ENCODE assay signal across 16 cellular contexts in the genomic region with DNA sequence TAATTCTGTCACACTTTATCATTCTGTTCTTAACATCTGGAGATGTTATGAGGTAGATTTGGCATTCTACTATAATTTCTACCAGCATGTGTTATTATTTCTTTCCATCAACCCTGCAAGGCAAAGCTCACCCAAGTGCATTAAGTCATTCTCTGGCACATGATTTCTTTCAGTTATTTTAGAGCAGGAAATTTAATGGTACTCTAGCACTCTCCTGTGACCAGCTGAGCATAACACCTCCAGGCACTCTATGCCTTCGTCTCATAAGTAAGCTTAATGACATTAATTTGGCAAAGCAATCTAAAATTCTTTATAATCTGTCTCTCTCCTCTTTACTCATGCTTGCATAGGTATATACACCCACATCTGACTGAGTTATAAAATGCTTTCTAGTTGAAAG.
DNase-seq lines count a peak whose midpoint lies in the region; ATAC-seq and TF ChIP-seq lines count a peak whose summit lies in the region.
"Had no signal": no experiment of that assay in that cellular context is flagged by ENCODE, and none has a peak within 500 bp of the region (broad histone marks: within the 10 kb centered on the region; RNA-seq: fewer than 3 reads in every experiment).

No MANE protein-coding gene starts in this region.

- no peaks in the 10 kb centered on the region for H3F3A ChIP-seq in GM23248 (ENCODE audit: insufficient read depth)

- no peaks in the 10 kb centered on the region for H3K9me3 Mint-ChIP-seq in nephron

- no peaks in the 10 kb centered on the region for H3K4me1 ChIP-seq in GM23248 (ENCODE audit: insufficient read depth)
- H3K4me1 ChIP-seq in adipocyte (ENCODE audit: control insufficient read depth, insufficient read depth, low read length), result peaks cover 7% of the 10 kb centered on the region
- H3K4me1 ChIP-seq in heart right ventricle, result no peaks in the 10 kb centered on the region
- H3K4me1 ChIP-seq in spleen, result no peaks in the 10 kb centered on the region
- H3K4me1 ChIP-seq: Caco-2, lower lobe of right lung, Peyer's patch, transverse colon had no signal

- no peak for ATAC-seq in heart right ventricle
- ATAC-seq: activated CD8-positive, alpha-beta T cell treated with anti-CD3 and anti-CD28 coated beads for 36 hours; lower lobe of right lung had no signal

- no peak overlapping the region for H2AFZ ChIP-seq in GM23248

- peaks cover 7% of the 10 kb centered on the region for H3K4me1 Mint-ChIP-seq in nephron

- WGBS in GM23248 (ENCODE audit: low coverage in 1 of 2, low lambda C conversion rate in 2 of 2, missing lambda C conversion rate in 2 of 2), 2 experiments, result 0 to 7% methylated on average over 1 of the region's 1 CpG
- WGBS in heart right ventricle, 2 donors, result 50 to 57% methylated on average over 1 of the region's 1 CpG
- 59 to 78% (median 64%) methylated on average over 1 of the region's 1 CpG for WGBS in spleen, 5 donors

- H3K36me3 ChIP-seq in GM23248 (ENCODE audit: low read depth) (no peaks in the 10 kb centered on the region), adipocyte (ENCODE audit: control insufficient read depth, insufficient read depth, low read length, severe bottlenecking) (no peaks in the 10 kb centered on the region), heart right ventricle (no peaks in the 10 kb centered on the region), spleen (no peaks in the 10 kb centered on the region)
- H3K36me3 ChIP-seq: lower lobe of right lung, Peyer's patch, transverse colon had no signal

- in situ Hi-C loops in GM23248 (cut with MboI), result no loop called here

- H3K4me2 ChIP-seq in GM23248 (ENCODE audit: unreplicated experiment), result no peak overlapping the region

- H3K36me3 Mint-ChIP-seq in nephron (ENCODE audit: low read depth), result no peaks in the 10 kb centered on the region

- H3K27me3 Mint-ChIP-seq in nephron (ENCODE audit: low read depth), result no peaks in the 10 kb centered on the region
- H3K27me3 Mint-ChIP-seq: activated CD8-positive, alpha-beta T cell treated with anti-CD3 and anti-CD28 coated beads for 36 hours had no signal

- peak; percentile 18 to 52 (median 35) for TF ChIP-seq CTCF in nephron (IDR thresholded peaks at IDR 0.05; ENCODE audit: unreplicated experiment in 3 of 3)
- peak in 1 of 9 donors; percentile 11 for TF ChIP-seq CTCF in heart right ventricle (IDR thresholded peaks at IDR 0.05)
- TF ChIP-seq CTCF in spleen (IDR thresholded peaks at IDR 0.05 in 8 of 11, conservative IDR thresholded peaks at IDR 0.05 in 3 of 11), result no peak

- peak overlapping the region in 2 of 3 experiments; percentile 2 to 15 for H3K27ac Mint-ChIP-seq in nephron
- H3K27ac Mint-ChIP-seq: activated CD8-positive, alpha-beta T cell treated with anti-CD3 and anti-CD28 coated beads for 36 hours had no signal

- no peak for TF ChIP-seq POLR2A in spleen (IDR thresholded peaks at IDR 0.05)

- H3K9me3 ChIP-seq in GM23248 (ENCODE audit: low read depth), result no peaks in the 10 kb centered on the region
- H3K9me3 ChIP-seq in adipocyte (ENCODE audit: control insufficient read depth, low read length), result no peaks in the 10 kb centered on the region
- no peaks in the 10 kb centered on the region for H3K9me3 ChIP-seq in heart right ventricle
- H3K9me3 ChIP-seq in spleen, result no peaks in the 10 kb centered on the region
- H3K9me3 ChIP-seq: Caco-2, lower lobe of right lung, Peyer's patch, transverse colon had no signal

- no peak overlapping the region for H3K4me3 Mint-ChIP-seq in nephron
- H3K4me3 Mint-ChIP-seq: activated CD8-positive, alpha-beta T cell treated with anti-CD3 and anti-CD28 coated beads for 36 hours had no signal

- H3K4me3 ChIP-seq in GM23248 (no peak overlapping the region), adipocyte (ENCODE audit: low read length) (no peak overlapping the region), heart right ventricle (no peak overlapping the region), spleen (no peak overlapping the region)
- H3K4me3 ChIP-seq: lower lobe of right lung, Peyer's patch, transverse colon had no signal

- no peaks in the 10 kb centered on the region for H4K20me1 ChIP-seq in GM23248 (ENCODE audit: insufficient read depth)

- H3K27me3 ChIP-seq in GM23248 (replicated peaks; ENCODE audit: insufficient read depth) (no peaks in the 10 kb centered on the region), adipocyte (replicated peaks; ENCODE audit: control insufficient read depth, insufficient read depth, low read length) (no peaks in the 10 kb centered on the region), heart right ventricle (no peaks in the 10 kb centered on the region), spleen (replicated peaks in 1 of 7) (no peaks in the 10 kb centered on the region)
- H3K27me3 ChIP-seq: Peyer's patch, transverse colon had no signal

- H3K9me2 ChIP-seq in GM23248 (ENCODE audit: insufficient read depth), result no peaks in the 10 kb centered on the region

- intact Hi-C loops in heart right ventricle (cut with DNase I) (no loop called here), spleen (cut with DNase I; ENCODE audit: low total_unique reads) (no loop called here)

- H3K9ac ChIP-seq in GM23248, result no peak overlapping the region
- H3K9ac ChIP-seq in adipocyte (ENCODE audit: low read length), result no peak overlapping the region

- DNase-seq in GM23248 (peak; percentile 1), NCI-H1694 treated with DMSO at 0.1 percent for 48 hours (lab: John Stamatoyannopoulos, UW) (peak; percentile 76), adipocyte (ENCODE audit: low read depth) (peak; percentile 4), heart right ventricle (no peak), spleen (no peak)
- DNase-seq in activated effector memory CD4-positive, alpha-beta T cell treated with anti-CD3 and anti-CD28 coated beads, Interleukin-2, amount 50 U/mL, for 16 hours, result no peak
- DNase-seq: activated CD8-positive, alpha-beta T cell treated with anti-CD3 and anti-CD28 coated beads for 36 hours; activated gamma-delta T cell; Caco-2; H7; lower lobe of right lung; NCI-H146; Peyer's patch; stimulated activated CD4-positive, alpha-beta T cell treated with anti-CD3 and anti-CD28 coated beads, Interleukin-15, amount 100 ng/mL, for 24 hours; transverse colon had no signal

- H3K27ac ChIP-seq in GM23248 (no peak overlapping the region), heart right ventricle (no peak overlapping the region), spleen (no peak overlapping the region)
- H3K27ac ChIP-seq: lower lobe of right lung, Peyer's patch, transverse colon had no signal

- no peaks in the 10 kb centered on the region for H3K79me2 ChIP-seq in GM23248 (ENCODE audit: insufficient read depth)

Comparison
In these comparisons a context has a peak if more than half of its experiments do, and no peak if none do; other contexts are left out.
1. DNase-seq: peak in GM23248 (single experiment), NCI-H1694 treated with DMSO at 0.1 percent for 48 hours (single experiment) and adipocyte (single experiment); none in activated effector memory CD4-positive, alpha-beta T cell treated with anti-CD3 and anti-CD28 coated beads, Interleukin-2, amount 50 U/mL, for 16 hours (single experiment), heart right ventricle (0 of 2) and spleen (single experiment).
2. CTCF ChIP-seq: peak in nephron (3 of 3); none in spleen (0 of 11).